ENCODE assay signal across 8 cellular contexts in genomic region chr9:75200892-75201470, GRCh38.
DNase-seq lines count a peak whose midpoint lies in the region; ATAC-seq, FAIRE-seq and TF ChIP-seq lines count a peak whose summit lies in the region.

No MANE protein-coding gene starts in this region.

- no peaks in the 10 kb centered on the region for H3K9me3 Mint-ChIP-seq in activated naive CD8-positive, alpha-beta T cell treated with anti-CD3 and anti-CD28 coated beads, Interleukin-2, amount 50 U/mL, for 24 hours

- DNase-seq in AG09319 (ENCODE audit: extremely low read depth, low read depth) = no peak
- no peak for DNase-seq in GM18507 (ENCODE audit: extremely low spot score, insufficient read length, low read depth)
- DNase-seq in NCI-H1694 treated with DMSO at 0.1 percent for 48 hours (lab: John Stamatoyannopoulos, UW) = peak; percentile 5
- no peak for DNase-seq in activated naive CD8-positive, alpha-beta T cell treated with anti-CD3 and anti-CD28 coated beads, Interleukin-2, amount 50 U/mL, for 24 hours
- DNase-seq in inferior parietal cortex (ENCODE audit: extremely low spot score) = peak; percentile 83
- DNase-seq in urothelium cell line (ENCODE audit: low spot score) = peak; percentile 25
- no peak for DNase-seq in activated CD4-positive, alpha-beta T cell treated with anti-CD3 and anti-CD28 coated beads for 1 hour

- H3K27ac Mint-ChIP-seq in activated naive CD8-positive, alpha-beta T cell treated with anti-CD3 and anti-CD28 coated beads, Interleukin-2, amount 50 U/mL, for 24 hours = peak overlapping the region; percentile 66

- no peaks in the 10 kb centered on the region for H3K36me3 Mint-ChIP-seq in activated naive CD8-positive, alpha-beta T cell treated with anti-CD3 and anti-CD28 coated beads, Interleukin-2, amount 50 U/mL, for 24 hours (ENCODE audit: low read depth)

- peaks cover 7% of the 10 kb centered on the region for H3K4me1 Mint-ChIP-seq in activated naive CD8-positive, alpha-beta T cell treated with anti-CD3 and anti-CD28 coated beads, Interleukin-2, amount 50 U/mL, for 24 hours

- H3K27me3 Mint-ChIP-seq in activated naive CD8-positive, alpha-beta T cell treated with anti-CD3 and anti-CD28 coated beads, Interleukin-2, amount 50 U/mL, for 24 hours = no peaks in the 10 kb centered on the region

- H3K4me3 Mint-ChIP-seq in activated naive CD8-positive, alpha-beta T cell treated with anti-CD3 and anti-CD28 coated beads, Interleukin-2, amount 50 U/mL, for 24 hours = no peak overlapping the region

- peak; percentile 53 for TF ChIP-seq CTCF in AG09319 (IDR thresholded peaks at IDR 0.05; ENCODE audit: low read depth, low read length)

- ATAC-seq in activated naive CD8-positive, alpha-beta T cell treated with anti-CD3 and anti-CD28 coated beads, Interleukin-2, amount 50 U/mL, for 24 hours = peak; percentile 75
- ATAC-seq in HG03520 (IDR thresholded peaks at IDR 0.05; ENCODE audit: unreplicated experiment) = no peak

- FAIRE-seq in GM18507 (lab: Jason Lieb, UNC) (peak; percentile 77), urothelium cell line (lab: Jason Lieb, UNC) (no peak)

Comparison
In these comparisons a context has a peak if more than half of its experiments do, and no peak if none do; other contexts are left out.
1. DNase-seq: peak in NCI-H1694 treated with DMSO at 0.1 percent for 48 hours (single experiment), inferior parietal cortex (single experiment) and urothelium cell line (single experiment); none in AG09319 (single experiment), GM18507 (single experiment), activated naive CD8-positive, alpha-beta T cell treated with anti-CD3 and anti-CD28 coated beads, Interleukin-2, amount 50 U/mL, for 24 hours (single experiment) and activated CD4-positive, alpha-beta T cell treated with anti-CD3 and anti-CD28 coated beads for 1 hour (single experiment).